8 cellular contexts compared by ENCODE assay signal in genomic region chr17:44919885-44920564, GRCh38. TPM values are rescaled to one million over a fixed set of nuclear protein-coding genes. Genes with fewer than 3 reads are reported as not detected.
A peak's percentile ranks its signal among the peaks of the same experiment; 100 is the strongest.
DNase-seq lines count a peak whose midpoint lies in the region; ATAC-seq and TF ChIP-seq lines count a peak whose summit lies in the region.

No MANE protein-coding gene starts in this region.

- H3K27ac ChIP-seq in cingulate gyrus (ENCODE audit: low read depth, low read length) = peak overlapping the region; percentile 14

- DNase-seq in GM10266 (ENCODE audit: extremely low spot score) (peak; percentile 89), NCI-H446 treated with DMSO at 0.1 percent for 48 hours (lab: John Stamatoyannopoulos, UW) (peak; percentile 43), left lobe of liver (ENCODE audit: low spot score) (peak; percentile 79)
- peak; percentile 30 to 35 for DNase-seq in activated CD4-positive, alpha-beta T cell treated with anti-CD3 and anti-CD28 coated beads for 24 hours (ENCODE audit: low read depth in 2 of 2)
- peak; percentile 54 for DNase-seq in stimulated activated CD4-positive, alpha-beta T cell treated with anti-CD3 and anti-CD28 coated beads, Interleukin-4, amount 100 ng/mL, for 1 hour

- ATAC-seq in HG02885 (IDR thresholded peaks at IDR 0.05; ENCODE audit: poor library complexity, unreplicated experiment) (peak; percentile 78), left lobe of liver (peak; percentile 97), GM18907 (IDR thresholded peaks at IDR 0.05; ENCODE audit: unreplicated experiment) (no peak)

- TF ChIP-seq CTCF in GM10266 (IDR thresholded peaks at IDR 0.05; ENCODE audit: control insufficient read depth, insufficient read depth, low read depth, missing control alignments) = peak; percentile 91

RNA-seq across cellular contexts. Expression of gene GFAP, which starts 4.7 kb away (rescaled TPM):
- 0.23 TPM for total RNA-seq in left lobe of liver

RNA-seq across cellular contexts. Expression of gene EFTUD2, which starts 20.8 kb away (rescaled TPM):
- total RNA-seq in left lobe of liver = 33.8 TPM

RNA-seq across cellular contexts. Expression of gene KIF18B, which starts 27.5 kb away (rescaled TPM):
- total RNA-seq in left lobe of liver = 0.25 TPM

RNA-seq across cellular contexts. Expression of gene C1QL1, which starts 48.1 kb away (rescaled TPM):
- 0.13 TPM for total RNA-seq in left lobe of liver

Comparison
In these comparisons a context has a peak if more than half of its experiments do, and no peak if none do; other contexts are left out.
1. DNase-seq: peak in every context shown above with its lines; median percentile 89 in GM10266; 79 in left lobe of liver; 54 in stimulated activated CD4-positive, alpha-beta T cell treated with anti-CD3 and anti-CD28 coated beads, Interleukin-4, amount 100 ng/mL, for 1 hour; 43 in NCI-H446 treated with DMSO at 0.1 percent for 48 hours; 32 in activated CD4-positive, alpha-beta T cell treated with anti-CD3 and anti-CD28 coated beads for 24 hours.